In the genomic region with DNA sequence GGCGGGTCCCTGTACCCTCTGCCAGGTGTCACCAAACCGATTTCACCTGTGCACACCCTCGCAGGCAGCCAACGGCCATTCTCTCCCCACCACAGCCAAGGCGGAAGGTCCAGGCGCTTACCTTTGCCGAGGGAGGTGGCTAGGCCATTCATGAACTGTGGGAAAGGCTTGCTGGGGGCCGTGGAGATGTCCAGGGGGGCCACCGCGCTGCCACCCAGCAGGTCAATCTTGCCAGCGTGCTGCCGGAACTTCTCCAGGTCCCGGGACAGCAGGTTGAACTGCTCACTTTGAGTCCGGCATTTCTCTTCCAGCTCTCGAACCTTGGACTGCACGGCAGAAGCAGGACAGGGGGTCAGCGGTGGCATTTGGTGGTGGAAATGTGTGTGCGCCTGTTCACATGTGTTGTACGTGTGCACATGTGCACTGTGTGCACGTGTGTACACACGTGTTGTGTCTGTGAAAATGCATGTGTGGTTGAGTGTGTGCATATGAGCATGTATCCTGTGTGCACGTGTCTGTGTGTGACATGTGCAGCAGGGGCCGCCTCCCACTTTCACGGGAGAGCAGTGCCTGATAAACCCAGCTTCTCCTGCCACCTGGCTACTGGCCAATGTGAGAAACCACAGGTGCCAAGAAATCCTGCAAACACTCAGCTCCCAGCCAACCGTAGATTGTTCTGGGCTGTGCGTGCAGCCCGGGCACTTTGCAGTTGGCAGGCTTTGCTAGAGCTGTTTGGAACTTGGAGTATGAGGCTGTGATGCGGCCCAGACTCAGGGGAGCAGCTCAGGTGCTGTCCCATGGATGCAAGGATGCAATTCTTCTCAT, we compare ENCODE assay signal across 13 cellular contexts.
DNase-seq lines count a peak whose midpoint lies in the region; ATAC-seq lines count a peak whose summit lies in the region.
"Had no signal": no experiment of that assay in that cellular context is flagged by ENCODE, and none has a peak within 500 bp of the region (broad histone marks: within the 10 kb centered on the region; RNA-seq: fewer than 3 reads in every experiment).

No MANE protein-coding gene starts in this region.

- DNase-seq in DMS79 treated with DMSO at 0.1 percent for 48 hours (lab: John Stamatoyannopoulos, UW) (peak; percentile 97), NCI-H187 (lab: John Stamatoyannopoulos, UW) (peak; percentile 78 to 87), amygdala (lab: John Stamatoyannopoulos, UW) (peak in 40 of 56 donors; percentile 4 to 56 (median 30)), medulla oblongata (ENCODE audit: extremely low spot score) (peak; percentile 35), cortex of kidney (lab: John Stamatoyannopoulos, UW) (no peak), GOT3 (lab: John Stamatoyannopoulos, UW) (no peak), NCI-H2227 treated with DMSO at 0.1 percent for 48 hours (lab: John Stamatoyannopoulos, UW) (no peak)
- DNase-seq: activated naive CD4-positive, alpha-beta T cell treated with anti-CD3 and anti-CD28 coated beads, Interleukin-2, amount 50 U/mL, for 16 hours; glutamatergic neuron; Kasumi-1; naive thymus-derived CD8-positive, alpha-beta T cell; WERI-Rb-1 had no signal

- no peak for ATAC-seq in GM18858 (IDR thresholded peaks at IDR 0.05; ENCODE audit: unreplicated experiment)
- ATAC-seq: naive thymus-derived CD8-positive, alpha-beta T cell had no signal

Comparison
In these comparisons a context has a peak if more than half of its experiments do, and no peak if none do; other contexts are left out.
1. DNase-seq: peak in DMS79 treated with DMSO at 0.1 percent for 48 hours (single experiment), NCI-H187 (2 of 2), amygdala (40 of 56) and medulla oblongata (single experiment); none in cortex of kidney (single experiment), GOT3 (single experiment) and NCI-H2227 treated with DMSO at 0.1 percent for 48 hours (single experiment).